9 cellular contexts compared by ENCODE assay signal in the genomic region with DNA sequence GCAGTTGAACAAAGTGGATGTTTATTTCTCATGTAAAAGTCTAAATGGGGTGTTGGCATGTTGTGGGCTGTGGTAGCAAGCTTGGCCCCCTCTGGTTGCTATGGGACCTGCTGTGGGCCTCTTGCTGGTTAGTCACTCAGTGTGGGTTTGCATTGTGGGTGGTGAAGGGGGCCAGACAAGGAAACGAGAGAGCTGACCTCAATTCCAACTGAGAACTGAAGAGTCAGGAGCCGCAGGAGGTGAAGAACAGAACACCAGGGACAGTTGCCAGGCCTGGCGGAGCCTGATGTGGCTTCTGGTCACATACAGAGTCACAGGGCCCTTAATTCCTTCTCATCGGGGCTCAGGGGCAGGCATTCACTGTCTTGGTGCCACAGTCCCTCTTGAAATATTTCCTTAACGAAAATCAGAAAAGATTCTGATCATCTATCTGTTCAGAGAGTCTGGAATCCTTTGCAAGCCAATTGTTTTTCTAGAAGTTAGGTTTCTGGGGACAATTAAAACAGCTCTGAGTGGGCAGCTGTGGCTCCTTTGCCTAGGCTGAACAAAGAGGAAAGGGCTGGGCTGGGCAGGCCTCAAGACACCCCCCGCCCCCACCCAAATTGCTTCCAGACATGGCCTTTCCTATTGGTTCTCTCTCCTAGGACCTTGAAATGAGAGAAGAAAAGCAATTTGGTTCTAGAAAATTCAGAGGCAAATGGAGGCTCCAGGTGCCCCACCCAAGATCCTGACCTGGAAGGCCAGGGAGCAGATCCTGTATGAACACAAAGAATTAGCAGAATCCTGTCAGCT. TPM values are rescaled to one million over a fixed set of nuclear protein-coding genes. Genes with fewer than 3 reads are reported as not detected.
DNase-seq lines count a peak whose midpoint lies in the region; ATAC-seq and TF ChIP-seq lines count a peak whose summit lies in the region.
"Had no signal": no experiment of that assay in that cellular context is flagged by ENCODE, and none has a peak within 500 bp of the region (broad histone marks: within the 10 kb centered on the region; RNA-seq: fewer than 3 reads in every experiment).

No MANE protein-coding gene starts in this region.

- BruUV-seq in PC-3 (replicated peaks; lab: Mats Ljungman, UMichigan), result no TSS peak

- H2AFZ ChIP-seq in PC-3 (ENCODE audit: low read length), result no peak overlapping the region

- peak overlapping the region; percentile 85 for H3K27ac Mint-ChIP-seq in activated naive CD8-positive, alpha-beta T cell treated with anti-CD3 and anti-CD28 coated beads, Interleukin-2, amount 50 U/mL, for 24 hours
- H3K27ac Mint-ChIP-seq in nephron progenitor cell, result peak overlapping the region; percentile 26

- H3K4me3 Mint-ChIP-seq in activated naive CD8-positive, alpha-beta T cell treated with anti-CD3 and anti-CD28 coated beads, Interleukin-2, amount 50 U/mL, for 24 hours, result peak overlapping the region; percentile 64
- H3K4me3 Mint-ChIP-seq in nephron progenitor cell, result no peak overlapping the region

- peaks cover 49% of the 10 kb centered on the region for H3K4me1 Mint-ChIP-seq in activated naive CD8-positive, alpha-beta T cell treated with anti-CD3 and anti-CD28 coated beads, Interleukin-2, amount 50 U/mL, for 24 hours
- peaks cover 39% of the 10 kb centered on the region for H3K4me1 Mint-ChIP-seq in nephron progenitor cell

- peaks cover 28% of the 10 kb centered on the region for H3K79me2 ChIP-seq in PC-3 (ENCODE audit: low read length)

- H3F3A ChIP-seq in PC-3 (ENCODE audit: low read length, unreplicated experiment), result no peaks in the 10 kb centered on the region

- intact Hi-C loops in PC-3 (cut with micrococcal nuclease), result no loop called here

- no peaks in the 10 kb centered on the region for H3K9me2 ChIP-seq in PC-3 (replicated peaks; ENCODE audit: low read length)

- H3K9me3 Mint-ChIP-seq in activated naive CD8-positive, alpha-beta T cell treated with anti-CD3 and anti-CD28 coated beads, Interleukin-2, amount 50 U/mL, for 24 hours, result no peaks in the 10 kb centered on the region
- H3K9me3 Mint-ChIP-seq in nephron progenitor cell, result no peaks in the 10 kb centered on the region

- no peak overlapping the region for H3K27ac ChIP-seq in PC-3 (ENCODE audit: low read length)

- H3K9me3 ChIP-seq in PC-3 (ENCODE audit: low read length), result no peaks in the 10 kb centered on the region

- peak; percentile 51 for ATAC-seq in activated naive CD8-positive, alpha-beta T cell treated with anti-CD3 and anti-CD28 coated beads, Interleukin-2, amount 50 U/mL, for 24 hours
- ATAC-seq in HG03571 (IDR thresholded peaks at IDR 0.05; ENCODE audit: unreplicated experiment), result no peak
- ATAC-seq in PC-3, result no peak
- no peak for ATAC-seq in HG02571 (IDR thresholded peaks at IDR 0.05; ENCODE audit: unreplicated experiment)
- ATAC-seq in HG02884 (IDR thresholded peaks at IDR 0.05; ENCODE audit: unreplicated experiment), result no peak

- no peaks in the 10 kb centered on the region for H4K20me1 ChIP-seq in PC-3 (ENCODE audit: low read length)

- no peaks in the 10 kb centered on the region for H3K36me3 ChIP-seq in PC-3 (ENCODE audit: low read depth, low read length)

- H3K27me3 ChIP-seq in PC-3 (ENCODE audit: low read length), result peaks cover 15% of the 10 kb centered on the region

- POLR2A ChIA-PET in PC-3 (lab: Charles Lee; ENCODE audit: unreplicated experiment), result no interaction called here

- peaks cover 21% of the 10 kb centered on the region for H3K36me3 Mint-ChIP-seq in activated naive CD8-positive, alpha-beta T cell treated with anti-CD3 and anti-CD28 coated beads, Interleukin-2, amount 50 U/mL, for 24 hours (ENCODE audit: low read depth)
- peaks cover 9% of the 10 kb centered on the region for H3K36me3 Mint-ChIP-seq in nephron progenitor cell (ENCODE audit: low read depth)

- H3K27me3 Mint-ChIP-seq in activated naive CD8-positive, alpha-beta T cell treated with anti-CD3 and anti-CD28 coated beads, Interleukin-2, amount 50 U/mL, for 24 hours, result no peaks in the 10 kb centered on the region
- H3K27me3 Mint-ChIP-seq in nephron progenitor cell (ENCODE audit: low read depth, poor library complexity), result no peaks in the 10 kb centered on the region

- H3K4me2 ChIP-seq in PC-3 (ENCODE audit: low read length), result no peak overlapping the region

- no peak for TF ChIP-seq CTCF in nephron progenitor cell (IDR thresholded peaks at IDR 0.05)
- TF ChIP-seq CTCF in PC-3 (conservative IDR thresholded peaks at IDR 0.05; ENCODE audit: low read depth, low read length), result no peak

- no peak overlapping the region for H3K9ac ChIP-seq in PC-3 (ENCODE audit: low read length)

- peak; percentile 76 for DNase-seq in stimulated activated naive CD4-positive, alpha-beta T cell treated with Interleukin-2 at 50 U/mL for 16 hours (lab: John Stamatoyannopoulos, UW)
- DNase-seq in stimulated activated naive CD4-positive, alpha-beta T cell (lab: John Stamatoyannopoulos, UW), result no peak
- DNase-seq in activated naive CD8-positive, alpha-beta T cell treated with anti-CD3 and anti-CD28 coated beads, Interleukin-2, amount 50 U/mL, for 24 hours, result peak; percentile 61
- DNase-seq in nephron progenitor cell (no peak), PC-3 (no peak)
- DNase-seq: DMS79 had no signal

- peaks cover 6% of the 10 kb centered on the region for H3K4me1 ChIP-seq in PC-3 (ENCODE audit: insufficient read depth, low read length)

- no peak overlapping the region for H3K4me3 ChIP-seq in PC-3 (ENCODE audit: low read length)

- CTCF ChIA-PET in PC-3 (lab: Charles Lee), result no interaction called here

RNA-seq across cellular contexts. Expression of gene ADPGK, which starts 2.1 kb away (rescaled TPM):
- total RNA-seq in PC-3 (2014; rRNA removed), result 50.0 and 52.9 TPM in 2 replicates

Comparison
In these comparisons a context has a peak if more than half of its experiments do, and no peak if none do; other contexts are left out.
1. DNase-seq: peak in stimulated activated naive CD4-positive, alpha-beta T cell treated with Interleukin-2 at 50 U/mL for 16 hours (single experiment) and activated naive CD8-positive, alpha-beta T cell treated with anti-CD3 and anti-CD28 coated beads, Interleukin-2, amount 50 U/mL, for 24 hours (single experiment); none in stimulated activated naive CD4-positive, alpha-beta T cell (0 of 6), nephron progenitor cell (single experiment) and PC-3 (single experiment).